Comparison of ENCODE assay signal across 27 cellular contexts in the genomic region with DNA sequence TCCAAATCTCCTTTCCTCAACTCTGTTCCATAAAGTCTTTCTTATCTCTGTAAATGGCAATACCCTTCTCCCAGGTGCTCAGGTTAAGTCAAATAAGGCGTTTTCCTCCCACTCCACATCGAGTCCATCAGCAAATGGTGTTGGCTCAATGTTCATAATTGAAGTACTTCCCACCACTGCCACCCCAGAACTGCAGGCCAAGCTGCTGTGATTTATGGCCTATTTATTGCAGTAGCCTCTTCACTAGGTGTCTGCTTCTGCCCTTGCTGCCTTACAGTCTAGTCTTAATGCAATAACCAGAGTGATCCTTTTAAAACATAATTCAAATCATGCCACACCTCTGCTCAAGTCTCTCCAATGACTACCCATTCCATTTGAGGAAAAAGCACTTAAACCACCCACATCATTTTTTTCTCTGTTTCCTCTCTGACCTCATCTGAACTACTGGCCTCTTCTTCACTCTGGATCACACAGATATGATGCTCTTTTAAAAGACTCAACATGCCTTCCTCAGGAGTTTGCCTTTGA.
"Had no signal": no experiment of that assay in that cellular context is flagged by ENCODE, and none has a peak within 500 bp of the region (broad histone marks: within the 10 kb centered on the region; RNA-seq: fewer than 3 reads in every experiment).

No MANE protein-coding gene starts in this region.

- H3K27ac ChIP-seq: body of pancreas, breast epithelium, Peyer's patch, RWPE1 had no signal

- H3K4me1 ChIP-seq: body of pancreas, breast epithelium, Peyer's patch had no signal

- DNase-seq: activated B cell treated with CpG ODN at 0.5 μM for 24 hours; activated CD4-positive, alpha-beta memory T cell treated with anti-CD3 and anti-CD28 coated beads, Interleukin-2, amount 10 ng/mL, durations not matched to agents 7 days and 5 days; activated CD4-positive, alpha-beta T cell treated with anti-CD3 and anti-CD28 coated beads for 48 hours; activated CD4-positive, CD25-positive, alpha-beta regulatory T cell treated with anti-CD3 and anti-CD28 coated beads, Interleukin-2, amount 50 U/mL, for 72 hours; activated CD8-positive, alpha-beta memory T cell treated with anti-CD3 and anti-CD28 coated beads for 24 hours; activated CD8-positive, alpha-beta memory T cell treated with anti-CD3 and anti-CD28 coated beads, Interleukin-2, amount 10 ng/mL, durations not matched to agents 7 days and 5 days; activated CD8-positive, alpha-beta memory T cell treated with anti-CD3 and anti-CD28 coated beads, Interleukin-2, amount 50 U/mL, for 48 hours; activated effector memory CD4-positive, alpha-beta T cell treated with Interleukin-2 at 50 U/mL for 16 hours; activated naive CD4-positive, alpha-beta T cell treated with Interleukin-2 at 50 U/mL for 16 hours; activated naive CD8-positive, alpha-beta T cell treated with anti-CD3 and anti-CD28 coated beads, Interleukin-2, amount 10 ng/mL, durations not matched to agents 7 days and 5 days; activated T-cell treated with anti-CD3 and anti-CD28 coated beads, Interleukin-2, amount 50 U/mL, for 48 hours; body of pancreas; NCI-H1092 treated with DMSO at 0.1 percent for 48 hours; NCI-H146; NCI-H187; NCI-H2029 treated with DMSO at 0.1 percent for 48 hours; NCI-H345; NCI-H524 treated with DMSO at 0.1 percent for 48 hours; Peyer's patch; SIG-M5 had no signal

- H3K9me3 Mint-ChIP-seq: activated B cell treated with CpG ODN at 0.5 μM for 24 hours; activated CD4-positive, alpha-beta memory T cell treated with anti-CD3 and anti-CD28 coated beads, Interleukin-2, amount 10 ng/mL, durations not matched to agents 7 days and 5 days; activated naive CD4-positive, alpha-beta T cell treated with anti-CD3 and anti-CD28 coated beads, Interleukin-2, amount 50 U/mL, for 24 hours; T-helper 1 cell treated with Interleukin-12 subunit alpha and Interleukin-12 subunit beta and Interleukin-4 antibody, amounts not matched to agents 30 μg/mL and 1 μg/mL, for 36 hours; T-helper 2 cell treated with Interferon-gamma antibody and Interleukin-4, amounts not matched to agents 5 μg/mL and 100 μg/mL, for 36 hours had no signal

- H3K27ac Mint-ChIP-seq: activated B cell treated with CpG ODN at 0.5 μM for 24 hours; activated CD4-positive, alpha-beta memory T cell treated with anti-CD3 and anti-CD28 coated beads, Interleukin-2, amount 10 ng/mL, durations not matched to agents 7 days and 5 days; activated CD8-positive, alpha-beta memory T cell treated with anti-CD3 and anti-CD28 coated beads, Interleukin-2, amount 10 ng/mL, durations not matched to agents 7 days and 5 days; activated naive CD4-positive, alpha-beta T cell treated with anti-CD3 and anti-CD28 coated beads, Interleukin-2, amount 50 U/mL, for 24 hours; activated naive CD8-positive, alpha-beta T cell treated with anti-CD3 and anti-CD28 coated beads, Interleukin-2, amount 10 ng/mL, durations not matched to agents 7 days and 5 days; T-helper 1 cell treated with Interleukin-12 subunit alpha and Interleukin-12 subunit beta and Interleukin-4 antibody, amounts not matched to agents 30 μg/mL and 1 μg/mL, for 36 hours; T-helper 2 cell treated with Interferon-gamma antibody and Interleukin-4, amounts not matched to agents 5 μg/mL and 100 μg/mL, for 36 hours had no signal

- ATAC-seq: activated CD8-positive, alpha-beta memory T cell treated with anti-CD3 and anti-CD28 coated beads, Interleukin-2, amount 10 ng/mL, durations not matched to agents 7 days and 5 days; body of pancreas; K562; Right ventricle myocardium inferior had no signal

- H3K27me3 ChIP-seq: body of pancreas, breast epithelium, Peyer's patch had no signal

- H3K27me3 Mint-ChIP-seq: activated B cell treated with CpG ODN at 0.5 μM for 24 hours; activated CD4-positive, alpha-beta memory T cell treated with anti-CD3 and anti-CD28 coated beads, Interleukin-2, amount 10 ng/mL, durations not matched to agents 7 days and 5 days; activated CD8-positive, alpha-beta memory T cell treated with anti-CD3 and anti-CD28 coated beads, Interleukin-2, amount 10 ng/mL, durations not matched to agents 7 days and 5 days; activated naive CD4-positive, alpha-beta T cell treated with anti-CD3 and anti-CD28 coated beads, Interleukin-2, amount 50 U/mL, for 24 hours; activated naive CD8-positive, alpha-beta T cell treated with anti-CD3 and anti-CD28 coated beads, Interleukin-2, amount 10 ng/mL, durations not matched to agents 7 days and 5 days had no signal

- H3K36me3 ChIP-seq: breast epithelium, Peyer's patch had no signal

- H3K4me1 Mint-ChIP-seq: activated B cell treated with CpG ODN at 0.5 μM for 24 hours; activated CD4-positive, alpha-beta memory T cell treated with anti-CD3 and anti-CD28 coated beads, Interleukin-2, amount 10 ng/mL, durations not matched to agents 7 days and 5 days; activated CD8-positive, alpha-beta memory T cell treated with anti-CD3 and anti-CD28 coated beads, Interleukin-2, amount 10 ng/mL, durations not matched to agents 7 days and 5 days; activated naive CD4-positive, alpha-beta T cell treated with anti-CD3 and anti-CD28 coated beads, Interleukin-2, amount 50 U/mL, for 24 hours; activated naive CD8-positive, alpha-beta T cell treated with anti-CD3 and anti-CD28 coated beads, Interleukin-2, amount 10 ng/mL, durations not matched to agents 7 days and 5 days had no signal

- H3K4me3 ChIP-seq: body of pancreas, breast epithelium, K562, Peyer's patch had no signal

- H3K36me3 Mint-ChIP-seq: activated CD8-positive, alpha-beta memory T cell treated with anti-CD3 and anti-CD28 coated beads, Interleukin-2, amount 10 ng/mL, durations not matched to agents 7 days and 5 days; activated naive CD4-positive, alpha-beta T cell treated with anti-CD3 and anti-CD28 coated beads, Interleukin-2, amount 50 U/mL, for 24 hours; activated naive CD8-positive, alpha-beta T cell treated with anti-CD3 and anti-CD28 coated beads, Interleukin-2, amount 10 ng/mL, durations not matched to agents 7 days and 5 days had no signal

- H3K9me3 ChIP-seq: body of pancreas, breast epithelium, Peyer's patch had no signal

- H3K4me3 Mint-ChIP-seq: activated B cell treated with CpG ODN at 0.5 μM for 24 hours; activated CD4-positive, alpha-beta memory T cell treated with anti-CD3 and anti-CD28 coated beads, Interleukin-2, amount 10 ng/mL, durations not matched to agents 7 days and 5 days; activated CD8-positive, alpha-beta memory T cell treated with anti-CD3 and anti-CD28 coated beads, Interleukin-2, amount 10 ng/mL, durations not matched to agents 7 days and 5 days; activated naive CD4-positive, alpha-beta T cell treated with anti-CD3 and anti-CD28 coated beads, Interleukin-2, amount 50 U/mL, for 24 hours; activated naive CD8-positive, alpha-beta T cell treated with anti-CD3 and anti-CD28 coated beads, Interleukin-2, amount 10 ng/mL, durations not matched to agents 7 days and 5 days; T-helper 1 cell treated with Interleukin-12 subunit alpha and Interleukin-12 subunit beta and Interleukin-4 antibody, amounts not matched to agents 30 μg/mL and 1 μg/mL, for 36 hours; T-helper 2 cell treated with Interferon-gamma antibody and Interleukin-4, amounts not matched to agents 5 μg/mL and 100 μg/mL, for 36 hours had no signal
